1 cellular context compared by ENCODE assay signal in genomic region chr5:95961617-95962474, GRCh38.
TF ChIP-seq lines count a peak whose summit lies in the region.

ELL2 (minus strand) TSS chr5:95961851; CDS start chr5:95961721, 130 bp downstream.

TF ChIP-seq in SK-N-SH, 30 proteins besides CTCF, POLR2A, EP300 and RAD21:
- TF ChIP-seq CHD2 (IDR thresholded peaks at IDR 0.05; ENCODE audit: low read length, partially characterized antibody) (no peak), RCOR1 (IDR thresholded peaks at IDR 0.05; ENCODE audit: low read length) (no peak), TCF12 (IDR thresholded peaks at IDR 0.05) (no peak), USF2 (IDR thresholded peaks at IDR 0.05; ENCODE audit: borderline replicate concordance, low read depth, low read length) (no peak), FOSL2 (IDR thresholded peaks at IDR 0.05; ENCODE audit: borderline replicate concordance, low read depth) (no peak; the same call in 1 of the 2 replicates), TEAD4 (IDR thresholded peaks at IDR 0.05; ENCODE audit: borderline replicate concordance, insufficient read depth) (no peak), IRF3 (IDR thresholded peaks at IDR 0.05; ENCODE audit: low read depth, low read length) (no peak), FOXJ3 (CRISPR knock-in tag; IDR thresholded peaks at IDR 0.05) (no peak), ZBTB33 (IDR thresholded peaks at IDR 0.05; ENCODE audit: borderline replicate concordance, low read depth) (no peak), FOXM1 (IDR thresholded peaks at IDR 0.05; ENCODE audit: low read depth) (no peak), ELF1 (IDR thresholded peaks at IDR 0.05) (no peak), JUND (IDR thresholded peaks at IDR 0.05) (no peak), RXRA (IDR thresholded peaks at IDR 0.05; ENCODE audit: borderline replicate concordance, low read depth) (no peak), SMC3 (IDR thresholded peaks at IDR 0.05; ENCODE audit: low read depth, low read length) (no peak), USF1 (IDR thresholded peaks at IDR 0.05; ENCODE audit: borderline replicate concordance, low read depth) (no peak), EZH2phosphoT487 (IDR thresholded peaks at IDR 0.05; ENCODE audit: borderline replicate concordance, low read depth) (no peak), REST (IDR thresholded peaks at IDR 0.05; ENCODE audit: low read depth, low read length) (no peak; the same call in 1 of the 2 replicates), MXI1 (IDR thresholded peaks at IDR 0.05; ENCODE audit: low read depth, low read length) (peak; percentile 32; the same call in 1 of the 2 replicates), PBX3 (IDR thresholded peaks at IDR 0.05) (no peak), SIN3A (IDR thresholded peaks at IDR 0.05; ENCODE audit: borderline replicate concordance, low read depth, low read length) (no peak), GABPA (IDR thresholded peaks at IDR 0.05; ENCODE audit: low read depth) (no peak), YY1 (IDR thresholded peaks at IDR 0.05; ENCODE audit: low read depth) (peak; percentile 75), MAX (IDR thresholded peaks at IDR 0.05; ENCODE audit: low read depth) (0 out of 2 replicates have a peak, but pooled peaks have one; percentile 30), NFIC (IDR thresholded peaks at IDR 0.05; ENCODE audit: borderline replicate concordance) (no peak), TAF1 (IDR thresholded peaks at IDR 0.05; ENCODE audit: borderline replicate concordance, low read depth, low read length) (peak; percentile 94), RFX5 (IDR thresholded peaks at IDR 0.05; ENCODE audit: low read length) (no peak), MEF2A (IDR thresholded peaks at IDR 0.05; ENCODE audit: borderline replicate concordance, low read depth) (no peak), NRF1 (IDR thresholded peaks at IDR 0.05; ENCODE audit: low read depth, low read length) (no peak), GATA2 (CRISPR knock-in tag; IDR thresholded peaks at IDR 0.05) (no peak), POLR2AphosphoS5 (IDR thresholded peaks at IDR 0.05; ENCODE audit: low read depth, low read length) (peak; percentile 87)
